14 cellular contexts compared by ENCODE assay signal in genomic region chr13:32408999-32409313, GRCh38. TPM values are rescaled to one million over a fixed set of nuclear protein-coding genes. Genes with fewer than 3 reads are reported as not detected.
DNase-seq lines count a peak whose midpoint lies in the region; ATAC-seq lines count a peak whose summit lies in the region.
"Had no signal": no experiment of that assay in that cellular context is flagged by ENCODE, and none has a peak within 500 bp of the region (broad histone marks: within the 10 kb centered on the region; RNA-seq: fewer than 3 reads in every experiment).

No MANE protein-coding gene starts in this region.

- H4K20me1 ChIP-seq in BLaER1: peaks cover 4% of the 10 kb centered on the region; the same call in 1 of the 2 replicates

- peak overlapping the region; percentile 67 for H3K4me2 ChIP-seq in BLaER1

- H3K27ac ChIP-seq in BLaER1 (peak overlapping the region; percentile 6), iPS-20b (ENCODE audit: low read length) (no peak overlapping the region)
- H3K27ac ChIP-seq: SJSA1, thoracic aorta had no signal

- no peak overlapping the region for H3K4me3 ChIP-seq in BLaER1
- H3K4me3 ChIP-seq in iPS-20b (ENCODE audit: low read length): 0 out of 2 replicates have a peak overlapping the region, but pooled peaks have one; percentile 76
- H3K4me3 ChIP-seq: esophagus squamous epithelium, SJSA1, thoracic aorta had no signal

- H3K4me1 ChIP-seq in BLaER1 (peaks cover 25% of the 10 kb centered on the region), iPS-20b (ENCODE audit: insufficient read depth, low read length) (peaks cover 15% of the 10 kb centered on the region)

- no peak overlapping the region for H3K4me3 Mint-ChIP-seq in activated CD4-positive, alpha-beta memory T cell treated with anti-CD3 and anti-CD28 coated beads for 36 hours
- H3K4me3 Mint-ChIP-seq: activated naive CD4-positive, alpha-beta T cell treated with anti-CD3 and anti-CD28 coated beads, Interleukin-2, amount 10 ng/mL, durations not matched to agents 7 days and 5 days; dendritic cell treated with granulocyte-macrophage colony-stimulating factor and Interleukin-4, amounts not matched to agents 40 ng/mL and 50 ng/mL, for 4 days had no signal

- H3K9me3 ChIP-seq in BLaER1: no peaks in the 10 kb centered on the region
- H3K9me3 ChIP-seq in iPS-20b (ENCODE audit: insufficient read depth, low read depth, low read length): no peaks in the 10 kb centered on the region
- H3K9me3 ChIP-seq: esophagus squamous epithelium, SJSA1, thoracic aorta had no signal

- peaks cover 10% of the 10 kb centered on the region for H3K36me3 Mint-ChIP-seq in activated CD4-positive, alpha-beta memory T cell treated with anti-CD3 and anti-CD28 coated beads for 36 hours

- no peak overlapping the region for H3K27ac Mint-ChIP-seq in activated CD4-positive, alpha-beta memory T cell treated with anti-CD3 and anti-CD28 coated beads for 36 hours
- H3K27ac Mint-ChIP-seq: activated naive CD4-positive, alpha-beta T cell treated with anti-CD3 and anti-CD28 coated beads, Interleukin-2, amount 10 ng/mL, durations not matched to agents 7 days and 5 days; dendritic cell treated with granulocyte-macrophage colony-stimulating factor and Interleukin-4, amounts not matched to agents 40 ng/mL and 50 ng/mL, for 4 days had no signal

- H3K4me1 Mint-ChIP-seq in activated CD4-positive, alpha-beta memory T cell treated with anti-CD3 and anti-CD28 coated beads for 36 hours (ENCODE audit: low read depth): peaks cover 23% of the 10 kb centered on the region

- CTCF ChIA-PET in activated CD4-positive, alpha-beta memory T cell treated with anti-CD3 and anti-CD28 coated beads for 36 hours (lab: Charles Lee): interaction anchor here (1.5 to 1.9 kb wide), 2 partner anchors 20 to 172 kb away, joined by 3 to 6 read pairs; partner anchors contain the start of gene N4BP2L1

- no peaks in the 10 kb centered on the region for H3K27me3 Mint-ChIP-seq in activated CD4-positive, alpha-beta memory T cell treated with anti-CD3 and anti-CD28 coated beads for 36 hours
- H3K27me3 Mint-ChIP-seq: activated CD4-positive, alpha-beta T cell treated with anti-CD3 and anti-CD28 coated beads, Interleukin-2, amount 10 ng/mL, durations not matched to agents 7 days and 5 days; activated naive CD4-positive, alpha-beta T cell treated with anti-CD3 and anti-CD28 coated beads, Interleukin-2, amount 10 ng/mL, durations not matched to agents 7 days and 5 days; dendritic cell treated with granulocyte-macrophage colony-stimulating factor and Interleukin-4, amounts not matched to agents 40 ng/mL and 50 ng/mL, for 4 days had no signal

- POLR2A ChIA-PET in activated CD4-positive, alpha-beta memory T cell treated with anti-CD3 and anti-CD28 coated beads for 36 hours (lab: Charles Lee): interaction anchor here (1.3 to 2.0 kb wide), 4 partner anchors 14 to 94 kb away, joined by 4 to 12 read pairs (median 6); partner anchors contain the start of genes BRCA2, N4BP2L1 and ZAR1L

- intact Hi-C loops in activated CD4-positive, alpha-beta memory T cell treated with anti-CD3 and anti-CD28 coated beads for 36 hours (cut with micrococcal nuclease): loop anchor here (1.0 to 5.0 kb wide), 3 partner anchors 17 to 128 kb away; partner anchors contain the start of genes BRCA2 and ZAR1L

- DNase-seq in DMS53 treated with DMSO at 0.1 percent for 48 hours (lab: John Stamatoyannopoulos, UW; ENCODE audit: unreplicated experiment): peak; percentile 85
- peak; percentile 51 for DNase-seq in SHP77 treated with DMSO at 0.1 percent for 48 hours (lab: John Stamatoyannopoulos, UW)
- no peak for DNase-seq in NCI-H2171 (lab: John Stamatoyannopoulos, UW)
- DNase-seq in activated CD4-positive, alpha-beta memory T cell treated with anti-CD3 and anti-CD28 coated beads for 36 hours: no peak
- DNase-seq in SIG-M5 treated with dmso at 0.1 percent for 504 hours (lab: John Stamatoyannopoulos, UW; ENCODE audit: unreplicated experiment): no peak
- DNase-seq: activated CD4-positive, alpha-beta T cell treated with anti-CD3 and anti-CD28 coated beads, Interleukin-2, amount 10 ng/mL, durations not matched to agents 7 days and 5 days; activated naive CD4-positive, alpha-beta T cell treated with anti-CD3 and anti-CD28 coated beads, Interleukin-2, amount 10 ng/mL, durations not matched to agents 7 days and 5 days; esophagus squamous epithelium had no signal

- H3K9ac ChIP-seq in BLaER1 (no peak overlapping the region), iPS-20b (ENCODE audit: low read depth, low read length) (peak overlapping the region; percentile 69; the same call in 1 of the 2 replicates)

- H3K36me3 ChIP-seq in BLaER1 (peaks cover 43% of the 10 kb centered on the region), iPS-20b (ENCODE audit: insufficient read depth, low read depth, low read length) (no peaks in the 10 kb centered on the region)
- H3K36me3 ChIP-seq: SJSA1, thoracic aorta had no signal

- no peaks in the 10 kb centered on the region for H3K9me3 Mint-ChIP-seq in activated CD4-positive, alpha-beta memory T cell treated with anti-CD3 and anti-CD28 coated beads for 36 hours
- H3K9me3 Mint-ChIP-seq: activated CD4-positive, alpha-beta T cell treated with anti-CD3 and anti-CD28 coated beads, Interleukin-2, amount 10 ng/mL, durations not matched to agents 7 days and 5 days; activated naive CD4-positive, alpha-beta T cell treated with anti-CD3 and anti-CD28 coated beads, Interleukin-2, amount 10 ng/mL, durations not matched to agents 7 days and 5 days; dendritic cell treated with granulocyte-macrophage colony-stimulating factor and Interleukin-4, amounts not matched to agents 40 ng/mL and 50 ng/mL, for 4 days had no signal

- no peak for ATAC-seq in GM21390 (IDR thresholded peaks at IDR 0.05; ENCODE audit: unreplicated experiment)

- no peaks in the 10 kb centered on the region for H3K27me3 ChIP-seq in BLaER1
- H3K27me3 ChIP-seq in iPS-20b (ENCODE audit: insufficient read depth, low read length): peaks cover 27% of the 10 kb centered on the region
- H3K27me3 ChIP-seq: esophagus squamous epithelium, SJSA1 had no signal

RNA-seq across cellular contexts. Expression of gene N4BP2L1, which starts 19.0 kb away (rescaled TPM):
- total RNA-seq in activated CD4-positive, alpha-beta memory T cell treated with anti-CD3 and anti-CD28 coated beads for 36 hours: 10 to 100 TPM; 22.1 to 24.0 TPM

Comparison
In these comparisons a context has a peak if more than half of its experiments do, and no peak if none do; other contexts are left out.
1. DNase-seq: peak in DMS53 treated with DMSO at 0.1 percent for 48 hours (single experiment) and SHP77 treated with DMSO at 0.1 percent for 48 hours (single experiment); none in NCI-H2171 (single experiment), activated CD4-positive, alpha-beta memory T cell treated with anti-CD3 and anti-CD28 coated beads for 36 hours (single experiment) and SIG-M5 treated with dmso at 0.1 percent for 504 hours (single experiment).